Comparison of ENCODE assay signal across 8 cellular contexts in genomic region chr20:53579266-53579580, GRCh38. TPM values are rescaled to one million over a fixed set of nuclear protein-coding genes. Genes with fewer than 3 reads are reported as not detected.
DNase-seq lines count a peak whose midpoint lies in the region; ATAC-seq and TF ChIP-seq lines count a peak whose summit lies in the region.

No MANE protein-coding gene starts in this region.

- intact Hi-C loops in left cardiac atrium (cut with DNase I): loop anchor here (2.0 to 10.0 kb wide), 4 partner anchors 292 to 486 kb away; no protein-coding TSS in a partner anchor

- H3K4me3 ChIP-seq in GM12865 (ENCODE audit: low read depth, low read length) (peak overlapping the region; percentile 57), skin epidermis (peak overlapping the region in 2 of 7 experiments; percentile 8 to 17)

- H3K27ac ChIP-seq in VCaP (peak overlapping the region; percentile 50), skin epidermis (peak overlapping the region in 20 of 21 experiments; percentile 40 to 100 (median 72))

- ATAC-seq in left cardiac atrium: peak; percentile 1 to 34

- TF ChIP-seq CTCF in GM12865 (IDR thresholded peaks at IDR 0.05; ENCODE audit: insufficient read depth, low read depth, low read length, missing control alignments) (no peak), VCaP (conservative IDR thresholded peaks at IDR 0.05) (no peak)

- DNase-seq in GM12865 (ENCODE audit: low read depth): no peak
- DNase-seq in left cardiac atrium: no peak
- DNase-seq in SK-N-DZ (ENCODE audit: low spot score): no peak
- no peak for DNase-seq in NCI-H2227 (lab: John Stamatoyannopoulos, UW; ENCODE audit: unreplicated experiment)
- no peak for DNase-seq in HuH-7 (ENCODE audit: low spot score)
- DNase-seq in NCI-H524 (lab: John Stamatoyannopoulos, UW): no peak

RNA-seq across cellular contexts. Expression of gene ZNF217, which starts 14.4 kb away (rescaled TPM):
- 10 to 100 TPM; 12.6 to 15.8 TPM for total RNA-seq in left cardiac atrium
- polyA plus RNA-seq in SK-N-DZ (2014; cell fraction: cytosol; rRNA removed): 9.8 and 10.8 TPM in 2 replicates
- 9.4 and 19.0 TPM in 2 replicates for polyA plus RNA-seq in SK-N-DZ (2014; cell fraction: nucleus; rRNA removed)
